8 cellular contexts compared by ENCODE assay signal in genomic region chr12:56590237-56590830, GRCh38. TPM values are rescaled to one million over a fixed set of nuclear protein-coding genes. Genes with fewer than 3 reads are reported as not detected.
DNase-seq lines count a peak whose midpoint lies in the region; ATAC-seq, FAIRE-seq and TF ChIP-seq lines count a peak whose summit lies in the region.

No MANE protein-coding gene starts in this region.

- H3K36me3 ChIP-seq in CD8-positive, alpha-beta memory T cell (ENCODE audit: insufficient read depth, low read length) = no peaks in the 10 kb centered on the region

- H3K36me3 Mint-ChIP-seq in activated naive CD4-positive, alpha-beta T cell treated with anti-CD3 and anti-CD28 coated beads, Interleukin-2, amount 10 ng/mL, durations not matched to agents 7 days and 5 days = peaks cover 2% of the 10 kb centered on the region
- no peaks in the 10 kb centered on the region for H3K36me3 Mint-ChIP-seq in activated naive CD8-positive, alpha-beta T cell treated with anti-CD3 and anti-CD28 coated beads, Interleukin-2, amount 50 U/mL, for 24 hours (ENCODE audit: low read depth)
- H3K36me3 Mint-ChIP-seq in naive thymus-derived CD8-positive, alpha-beta T cell = peaks cover 0 to 10% (median 5%) of the 10 kb centered on the region in 3 donors
- peaks cover 0 to 18% (median 1%) of the 10 kb centered on the region in 3 donors for H3K36me3 Mint-ChIP-seq in CD8-positive, alpha-beta memory T cell

- peak; percentile 77 for ATAC-seq in activated naive CD8-positive, alpha-beta T cell treated with anti-CD3 and anti-CD28 coated beads, Interleukin-2, amount 50 U/mL, for 24 hours
- peak; percentile 59 to 71 for ATAC-seq in naive thymus-derived CD8-positive, alpha-beta T cell

- POLR2A ChIA-PET in naive thymus-derived CD8-positive, alpha-beta T cell (lab: Charles Lee) = interaction anchor here (0.9 to 1.4 kb wide), 2 partner anchors 39 to 40 kb away, joined by 3 to 4 read pairs; partner anchors contain the start of gene BAZ2A
- POLR2A ChIA-PET in CD8-positive, alpha-beta memory T cell (lab: Charles Lee) = no interaction called here

- H3K27me3 Mint-ChIP-seq in activated naive CD4-positive, alpha-beta T cell treated with anti-CD3 and anti-CD28 coated beads, Interleukin-2, amount 10 ng/mL, durations not matched to agents 7 days and 5 days = peaks cover 6% of the 10 kb centered on the region
- H3K27me3 Mint-ChIP-seq in activated naive CD8-positive, alpha-beta T cell treated with anti-CD3 and anti-CD28 coated beads, Interleukin-2, amount 50 U/mL, for 24 hours = no peaks in the 10 kb centered on the region
- no peaks in the 10 kb centered on the region for H3K27me3 Mint-ChIP-seq in naive thymus-derived CD8-positive, alpha-beta T cell
- no peaks in the 10 kb centered on the region for H3K27me3 Mint-ChIP-seq in CD8-positive, alpha-beta memory T cell

- H3K4me1 Mint-ChIP-seq in activated naive CD4-positive, alpha-beta T cell treated with anti-CD3 and anti-CD28 coated beads, Interleukin-2, amount 10 ng/mL, durations not matched to agents 7 days and 5 days = peaks cover 2% of the 10 kb centered on the region
- H3K4me1 Mint-ChIP-seq in activated naive CD8-positive, alpha-beta T cell treated with anti-CD3 and anti-CD28 coated beads, Interleukin-2, amount 50 U/mL, for 24 hours = peaks cover 3% of the 10 kb centered on the region
- peaks cover 3 to 13% (median 4%) of the 10 kb centered on the region in 4 donors for H3K4me1 Mint-ChIP-seq in naive thymus-derived CD8-positive, alpha-beta T cell
- peaks cover 0 to 3% (median 2%) of the 10 kb centered on the region in 3 donors for H3K4me1 Mint-ChIP-seq in CD8-positive, alpha-beta memory T cell

- TF ChIP-seq CTCF in LNCAP (IDR thresholded peaks at IDR 0.05) = peak; percentile 53

- peak; percentile 50 for DNase-seq in activated naive CD4-positive, alpha-beta T cell treated with anti-CD3 and anti-CD28 coated beads, Interleukin-2, amount 10 ng/mL, durations not matched to agents 7 days and 5 days
- no peak for DNase-seq in activated naive CD4-positive, alpha-beta T cell treated with Interleukin-2 at 50 U/mL for 16 hours
- DNase-seq in activated naive CD8-positive, alpha-beta T cell treated with anti-CD3 and anti-CD28 coated beads, Interleukin-2, amount 50 U/mL, for 24 hours = peak; percentile 13
- DNase-seq in naive thymus-derived CD8-positive, alpha-beta T cell = peak in 1 of 10 donors; percentile 11
- DNase-seq in anterior cingulate cortex (lab: John Stamatoyannopoulos, UW) = no peak
- DNase-seq in CD8-positive, alpha-beta memory T cell = no peak
- DNase-seq in frontal cortex (ENCODE audit: low spot score in 2 of 2) = no peak

- CTCF ChIA-PET in activated naive CD4-positive, alpha-beta T cell treated with anti-CD3 and anti-CD28 coated beads, Interleukin-2, amount 10 ng/mL, durations not matched to agents 7 days and 5 days (lab: Charles Lee) = interaction anchor here (0.5 to 6.6 kb wide), 12 partner anchors 9 to 399 kb away, joined by 3 to 47 read pairs (median 7); partner anchors contain the start of gene RBMS2
- CTCF ChIA-PET in CD8-positive, alpha-beta memory T cell (lab: Charles Lee) = interaction anchor here (0.6 to 2.7 kb wide), 9 partner anchors 10 to 88 kb away, joined by 3 to 13 read pairs (median 4); no protein-coding TSS in a partner anchor

- no peak overlapping the region for H3K27ac ChIP-seq in CD8-positive, alpha-beta memory T cell (ENCODE audit: low read depth, low read length)

- H3K9me3 Mint-ChIP-seq in activated naive CD4-positive, alpha-beta T cell treated with anti-CD3 and anti-CD28 coated beads, Interleukin-2, amount 10 ng/mL, durations not matched to agents 7 days and 5 days = no peaks in the 10 kb centered on the region
- H3K9me3 Mint-ChIP-seq in activated naive CD8-positive, alpha-beta T cell treated with anti-CD3 and anti-CD28 coated beads, Interleukin-2, amount 50 U/mL, for 24 hours = no peaks in the 10 kb centered on the region
- no peaks in the 10 kb centered on the region for H3K9me3 Mint-ChIP-seq in naive thymus-derived CD8-positive, alpha-beta T cell
- H3K9me3 Mint-ChIP-seq in CD8-positive, alpha-beta memory T cell = no peaks in the 10 kb centered on the region

- H3K4me3 ChIP-seq in CD8-positive, alpha-beta memory T cell (ENCODE audit: low read length) = no peak overlapping the region

- H3K9me3 ChIP-seq in CD8-positive, alpha-beta memory T cell (ENCODE audit: low read length) = no peaks in the 10 kb centered on the region

- H3K4me3 Mint-ChIP-seq in activated naive CD4-positive, alpha-beta T cell treated with anti-CD3 and anti-CD28 coated beads, Interleukin-2, amount 10 ng/mL, durations not matched to agents 7 days and 5 days = no peak overlapping the region
- H3K4me3 Mint-ChIP-seq in activated naive CD8-positive, alpha-beta T cell treated with anti-CD3 and anti-CD28 coated beads, Interleukin-2, amount 50 U/mL, for 24 hours = no peak overlapping the region
- no peak overlapping the region for H3K4me3 Mint-ChIP-seq in naive thymus-derived CD8-positive, alpha-beta T cell
- H3K4me3 Mint-ChIP-seq in CD8-positive, alpha-beta memory T cell = no peak overlapping the region

- H3K27me3 ChIP-seq in CD8-positive, alpha-beta memory T cell (ENCODE audit: insufficient read depth, low read length, poor library complexity, severe bottlenecking) = no peaks in the 10 kb centered on the region

- no peak overlapping the region for H3K27ac Mint-ChIP-seq in activated naive CD4-positive, alpha-beta T cell treated with anti-CD3 and anti-CD28 coated beads, Interleukin-2, amount 10 ng/mL, durations not matched to agents 7 days and 5 days
- no peak overlapping the region for H3K27ac Mint-ChIP-seq in activated naive CD8-positive, alpha-beta T cell treated with anti-CD3 and anti-CD28 coated beads, Interleukin-2, amount 50 U/mL, for 24 hours
- H3K27ac Mint-ChIP-seq in naive thymus-derived CD8-positive, alpha-beta T cell = peak overlapping the region in 2 of 10 donors; percentile 26 to 50
- H3K27ac Mint-ChIP-seq in CD8-positive, alpha-beta memory T cell = peak overlapping the region in 2 of 8 donors; percentile 12 to 36

- no peak for FAIRE-seq in frontal cortex (lab: Jason Lieb, UNC)

- no peaks in the 10 kb centered on the region for H3K4me1 ChIP-seq in CD8-positive, alpha-beta memory T cell (ENCODE audit: insufficient read depth, low read length)

RNA-seq across cellular contexts. Expression of gene BAZ2A, which starts 39.8 kb away (rescaled TPM):
- 100 to 1,000 TPM; 198 to 202 TPM for total RNA-seq in naive thymus-derived CD8-positive, alpha-beta T cell
- 10 to 100 TPM; 14.3 to 29.5 (median 24.1) TPM for polyA plus RNA-seq in naive thymus-derived CD8-positive, alpha-beta T cell
- total RNA-seq in CD8-positive, alpha-beta memory T cell = 10 to 100 TPM; 87.3 to 89.1 TPM
- 36.4 TPM for polyA plus RNA-seq in CD8-positive, alpha-beta memory T cell
- 13.5 TPM for total RNA-seq in frontal cortex

RNA-seq across cellular contexts. Expression of gene ATP5F1B, which starts 55.5 kb away (rescaled TPM):
- total RNA-seq in naive thymus-derived CD8-positive, alpha-beta T cell = 100 to 1,000 TPM; 269 to 285 TPM
- polyA plus RNA-seq in naive thymus-derived CD8-positive, alpha-beta T cell = 100 to 1,000 TPM; 724 to 879 (median 771) TPM
- 100 to 1,000 TPM; 925 to 960 TPM for total RNA-seq in CD8-positive, alpha-beta memory T cell
- polyA plus RNA-seq in CD8-positive, alpha-beta memory T cell = 828 TPM
- 464 TPM for total RNA-seq in frontal cortex

Comparison
In these comparisons a context has a peak if more than half of its experiments do, and no peak if none do; other contexts are left out.
1. DNase-seq: peak in activated naive CD4-positive, alpha-beta T cell treated with anti-CD3 and anti-CD28 coated beads, Interleukin-2, amount 10 ng/mL, durations not matched to agents 7 days and 5 days (single experiment) and activated naive CD8-positive, alpha-beta T cell treated with anti-CD3 and anti-CD28 coated beads, Interleukin-2, amount 50 U/mL, for 24 hours (single experiment); none in activated naive CD4-positive, alpha-beta T cell treated with Interleukin-2 at 50 U/mL for 16 hours (single experiment), anterior cingulate cortex (0 of 58), CD8-positive, alpha-beta memory T cell (0 of 5) and frontal cortex (0 of 2).